ENCODE assay signal across 8 cellular contexts in the genomic region with DNA sequence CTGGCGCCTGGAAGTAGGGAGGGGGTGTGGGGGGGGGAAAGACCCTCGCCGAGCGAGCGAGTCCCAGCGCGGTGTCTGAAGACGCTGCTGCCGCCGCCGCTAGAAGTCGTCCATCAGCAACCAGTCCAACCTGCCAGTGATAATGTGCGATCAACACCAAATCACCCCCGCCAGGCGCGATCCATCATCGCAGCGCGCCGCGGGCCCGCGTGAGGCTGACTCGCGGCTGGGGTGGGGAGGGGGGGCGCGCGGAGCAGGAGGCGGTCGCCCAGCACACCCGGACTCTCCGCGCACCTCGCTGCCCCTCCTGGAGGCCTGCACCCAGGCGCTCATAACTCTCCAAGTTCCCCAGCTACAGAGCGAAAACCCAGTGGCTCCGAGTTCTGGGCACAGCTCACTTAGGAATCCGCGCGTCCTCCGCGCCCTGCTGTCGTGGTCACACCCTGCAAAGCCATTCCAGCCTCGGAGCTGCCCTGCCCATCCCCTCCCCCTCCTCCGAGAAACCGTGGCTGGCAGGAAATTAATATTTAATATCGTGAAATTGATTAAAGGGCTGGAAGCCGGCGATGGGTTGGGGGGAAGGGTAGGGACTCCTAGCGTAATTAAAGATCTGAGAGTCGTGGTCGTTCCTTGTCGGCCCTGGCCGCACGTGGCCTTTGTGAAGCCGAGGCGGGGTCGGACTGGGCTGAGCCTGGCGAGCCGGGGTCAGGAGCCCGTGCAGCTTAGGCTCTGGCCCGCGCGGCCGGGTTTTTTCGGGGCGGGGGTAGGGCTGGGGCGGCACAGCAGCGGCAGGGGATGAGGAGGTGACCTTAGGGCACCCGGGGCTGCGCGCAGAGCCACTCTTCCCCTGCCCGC. TPM values are rescaled to one million over a fixed set of nuclear protein-coding genes. Genes with fewer than 3 reads are reported as not detected.
DNase-seq lines count a peak whose midpoint lies in the region; ATAC-seq, FAIRE-seq and TF ChIP-seq lines count a peak whose summit lies in the region.

No MANE protein-coding gene starts in this region.

- no peaks in the 10 kb centered on the region for H3K36me3 ChIP-seq in Caco-2 (ENCODE audit: control insufficient read depth, insufficient read depth, low read length)
- no peaks in the 10 kb centered on the region for H3K36me3 ChIP-seq in pancreas

- DNase-seq in Caco-2 (no peak), NCI-H748 (lab: John Stamatoyannopoulos, UW; ENCODE audit: unreplicated experiment) (peak; percentile 61), erythroblast (lab: John Stamatoyannopoulos, UW) (peak; percentile 25 to 27), pancreas (peak in 2 of 6 donors; percentile 36 to 73), activated gamma-delta T cell (lab: John Stamatoyannopoulos, UW) (no peak)

- POLR2A ChIA-PET in Caco-2 (lab: Charles Lee) = no interaction called here

- H3K4me3 ChIP-seq in Caco-2 (ENCODE audit: low read depth, low read length) (peak overlapping the region; percentile 41), pancreas (peak overlapping the region in 2 of 4 donors; percentile 39 to 47)

- CTCF ChIA-PET in Caco-2 (lab: Charles Lee) = interaction anchor here (1.6 kb wide), 1 partner anchor 13 kb away, joined by 3 read pairs; no protein-coding TSS in a partner anchor

- BruUV-seq in Caco-2 (replicated peaks; lab: Mats Ljungman, UMichigan) = TSS peak; percentile 40

- peaks cover 4% of the 10 kb centered on the region for H3K36me3 Mint-ChIP-seq in Caco-2 (ENCODE audit: insufficient read depth, unreplicated experiment)

- H3K9me3 ChIP-seq in Caco-2 (no peaks in the 10 kb centered on the region), pancreas (no peaks in the 10 kb centered on the region)

- TF ChIP-seq CTCF in Caco-2 (IDR thresholded peaks at IDR 0.05; ENCODE audit: insufficient read depth in 1 of 2, low read depth in 1 of 2, low read length in 1 of 2, severe bottlenecking in 1 of 2, unreplicated experiment in 1 of 2) (no peak), pancreas (IDR thresholded peaks at IDR 0.05) (no peak)

- H3K4me1 Mint-ChIP-seq in Caco-2 (ENCODE audit: low read depth, unreplicated experiment) = no peaks in the 10 kb centered on the region

- intact Hi-C loops in Caco-2 (cut with micrococcal nuclease; ENCODE audit: unreplicated experiment) = loop anchor here (5.0 kb wide), 1 partner anchor 316 kb away; no protein-coding TSS in a partner anchor
- intact Hi-C loops in pancreas (cut with DNase I) = loop anchor here in 1 of 3 donors (10.0 kb wide), 1 partner anchor 51 kb away; no protein-coding TSS in a partner anchor

- H3K27ac ChIP-seq in pancreas = peak overlapping the region; percentile 31 to 73 (median 41)

- peak overlapping the region; percentile 79 for H3K4me3 Mint-ChIP-seq in Caco-2 (ENCODE audit: unreplicated experiment)

- H3K27me3 ChIP-seq in Caco-2 (replicated peaks; ENCODE audit: control insufficient read depth, insufficient read depth, low read length) = no peaks in the 10 kb centered on the region
- H3K27me3 ChIP-seq in pancreas = peaks cover 0 to 4% (median 1%) of the 10 kb centered on the region in 4 donors

- no peak for TF ChIP-seq POLR2A in erythroblast (IDR thresholded peaks at IDR 0.05; ENCODE audit: low read length)

- WGBS in pancreas, 2 donors = 31 to 60% methylated on average over 52 to 73 of the region's 73 CpGs

- no peak for ATAC-seq in pancreas
- ATAC-seq in HG03025 (IDR thresholded peaks at IDR 0.05; ENCODE audit: low FRiP score, unreplicated experiment) = no peak
- no peak for ATAC-seq in HG02798 (IDR thresholded peaks at IDR 0.05; ENCODE audit: poor library complexity, unreplicated experiment)
- no peak for ATAC-seq in GM19452 (IDR thresholded peaks at IDR 0.05; ENCODE audit: unreplicated experiment)

- H3K4me1 ChIP-seq in Caco-2 = 0 out of 2 replicates have a peak, but pooled peaks cover 7% of the 10 kb centered on the region
- peaks cover 0 to 3% (median 0%) of the 10 kb centered on the region in 3 donors for H3K4me1 ChIP-seq in pancreas

- no peaks in the 10 kb centered on the region for H3K27me3 Mint-ChIP-seq in Caco-2 (ENCODE audit: insufficient read depth, unreplicated experiment)

- no peak for FAIRE-seq in pancreas (lab: Jason Lieb, UNC)

- H3K9me3 Mint-ChIP-seq in Caco-2 (ENCODE audit: unreplicated experiment) = no peaks in the 10 kb centered on the region

- no peak overlapping the region for H3K27ac Mint-ChIP-seq in Caco-2 (ENCODE audit: unreplicated experiment)

RNA-seq across cellular contexts. Expression of gene BCOR, which starts 58.1 kb away (rescaled TPM):
- total RNA-seq in Caco-2 (2022) = 16.2 and 18.6 TPM in 2 replicates
- 10 to 100 TPM in 5 of 6 donors, 1 to 10 TPM in 1; 9.8 to 18.4 (median 13.2) TPM for total RNA-seq in pancreas
- polyA plus RNA-seq in pancreas = 10 to 100 TPM in 1 of 2 donors, 1 to 10 TPM in 1; 6.3 to 14.3 TPM

Comparison
In these comparisons a context has a peak if more than half of its experiments do, and no peak if none do; other contexts are left out.
1. DNase-seq: peak in NCI-H748 (single experiment) and erythroblast (2 of 2); none in Caco-2 (0 of 2) and activated gamma-delta T cell (single experiment).